23 cellular contexts compared by ENCODE assay signal in genomic region chr3:145882416-145882815, GRCh38.
A peak's percentile ranks its signal among the peaks of the same experiment; 100 is the strongest.
DNase-seq lines count a peak whose midpoint lies in the region; ATAC-seq and TF ChIP-seq lines count a peak whose summit lies in the region.
"Had no signal": no experiment of that assay in that cellular context is flagged by ENCODE, and none has a peak within 500 bp of the region (broad histone marks: within the 10 kb centered on the region; RNA-seq: fewer than 3 reads in every experiment).

No MANE protein-coding gene starts in this region.

- H3K36me3 Mint-ChIP-seq in GM23338 (ENCODE audit: low read depth): no peaks in the 10 kb centered on the region
- H3K36me3 Mint-ChIP-seq: CD14-positive monocyte had no signal

- no peak overlapping the region for H3K27ac Mint-ChIP-seq in GM23338
- H3K27ac Mint-ChIP-seq: CD14-positive monocyte had no signal

- no peaks in the 10 kb centered on the region for H4K20me1 ChIP-seq in GM23338 (replicated peaks; ENCODE audit: insufficient read depth)

- DNase-seq in AG08396 (ENCODE audit: low spot score) (peak; percentile 5), HT1080 (ENCODE audit: low read depth) (peak; percentile 26), astrocyte of the spinal cord (ENCODE audit: low read depth, low spot score) (peak; percentile 60), foreskin fibroblast (peak; percentile 8 to 73), DMS79 treated with DMSO at 0.1 percent for 48 hours (lab: John Stamatoyannopoulos, UW) (no peak), GM23338 (ENCODE audit: low spot score) (no peak), T1000 (lab: John Stamatoyannopoulos, UW) (no peak)
- no peak for DNase-seq in activated CD4-positive, alpha-beta T cell treated with anti-CD3 and anti-CD28 coated beads, Interleukin-2, amount 50 U/mL, for 48 hours
- DNase-seq: activated effector memory CD4-positive, alpha-beta T cell treated with anti-CD3 and anti-CD28 coated beads, Interleukin-2, amount 50 U/mL, for 16 hours; cerebellar nuclear complex; DMS 273 treated with DMSO at 0.1 percent for 48 hours; effector CD8-positive, alpha-beta T cell; heart right ventricle; left ventricle myocardium superior; NCI-H1092; NCI-H2029 treated with DMSO at 0.1 percent for 48 hours; psoas muscle; spleen had no signal

- no peak for ATAC-seq in GM23338
- ATAC-seq: GM12878, heart right ventricle, left ventricle myocardium superior, psoas muscle had no signal

- no peak overlapping the region for H3K4me3 Mint-ChIP-seq in GM23338
- H3K4me3 Mint-ChIP-seq: CD14-positive monocyte, neural crest cell had no signal

- H3K9me3 Mint-ChIP-seq in GM23338: no peaks in the 10 kb centered on the region
- H3K9me3 Mint-ChIP-seq: neural crest cell had no signal

- H2AFZ ChIP-seq in GM23338: no peak overlapping the region

- no peak overlapping the region for H3K4me3 ChIP-seq in astrocyte of the spinal cord (ENCODE audit: low read depth, low read length)
- H3K4me3 ChIP-seq in foreskin fibroblast (ENCODE audit: low read depth in 1 of 2, low read length in 2 of 2): no peak overlapping the region
- H3K4me3 ChIP-seq in GM23338: no peak overlapping the region
- H3K4me3 ChIP-seq: esophagus muscularis mucosa, GM12878, heart right ventricle, psoas muscle, SJSA1, spleen had no signal

- H3K9me2 ChIP-seq in GM23338 (ENCODE audit: insufficient read depth): no peaks in the 10 kb centered on the region

- no peak overlapping the region for H3K4me2 ChIP-seq in GM23338

- H3F3A ChIP-seq in GM23338 (replicated peaks; ENCODE audit: low read depth): no peaks in the 10 kb centered on the region

- no peaks in the 10 kb centered on the region for H3K4me1 Mint-ChIP-seq in GM23338
- H3K4me1 Mint-ChIP-seq: CD14-positive monocyte, neural crest cell had no signal

- H3K36me3 ChIP-seq in GM23338 (ENCODE audit: insufficient read depth): no peaks in the 10 kb centered on the region
- H3K36me3 ChIP-seq: esophagus muscularis mucosa, heart right ventricle, SJSA1, spleen had no signal

- H3K27me3 ChIP-seq in GM23338 (ENCODE audit: insufficient read depth): no peaks in the 10 kb centered on the region
- H3K27me3 ChIP-seq: esophagus muscularis mucosa, heart right ventricle, SJSA1, spleen had no signal

- H3K4me1 ChIP-seq in GM23338 (ENCODE audit: insufficient read depth): no peaks in the 10 kb centered on the region
- H3K4me1 ChIP-seq: heart right ventricle, psoas muscle, SJSA1, spleen had no signal

- in situ Hi-C loops in astrocyte of the spinal cord (cut with HindIII; ENCODE audit: low sequenced_read_pairs): no loop called here

- peaks cover 3% of the 10 kb centered on the region for H3K27me3 Mint-ChIP-seq in GM23338 (ENCODE audit: insufficient read depth, low read depth, poor library complexity)

- no peak overlapping the region for H3K27ac ChIP-seq in GM23338 (ENCODE audit: low read depth)
- H3K27ac ChIP-seq: esophagus muscularis mucosa, heart right ventricle, psoas muscle, SJSA1, spleen had no signal

- H3K79me2 ChIP-seq in GM23338 (replicated peaks; ENCODE audit: insufficient read depth): no peaks in the 10 kb centered on the region

- TF ChIP-seq CTCF in astrocyte of the spinal cord (IDR thresholded peaks at IDR 0.05; ENCODE audit: low read depth, low read length) (no peak), foreskin fibroblast (IDR thresholded peaks at IDR 0.05; ENCODE audit: low read depth, low read length) (no peak), GM23338 (conservative IDR thresholded peaks at IDR 0.05; ENCODE audit: low read depth in 2 of 2) (no peak)

TF ChIP-seq in GM23338, 12 proteins besides CTCF, POLR2A, EP300 and RAD21 (continues in another document):
- no peak for TF ChIP-seq STAT1 (IDR thresholded peaks at IDR 0.05; ENCODE audit: unreplicated experiment)
- no peak for TF ChIP-seq CREB1 (CRISPR knock-in tag; IDR thresholded peaks at IDR 0.05; ENCODE audit: low read depth)
- TF ChIP-seq ETS1 (IDR thresholded peaks at IDR 0.05): no peak
- no peak for TF ChIP-seq NANOG (IDR thresholded peaks at IDR 0.05; ENCODE audit: borderline replicate concordance)
- no peak for TF ChIP-seq EZH2 (IDR thresholded peaks at IDR 0.05; ENCODE audit: low read depth, unreplicated experiment)
- TF ChIP-seq ZNF331 (CRISPR knock-in tag; IDR thresholded peaks at IDR 0.05; ENCODE audit: low read depth): no peak
- no peak for TF ChIP-seq ZNF114 (CRISPR knock-in tag; IDR thresholded peaks at IDR 0.05)
- no peak for TF ChIP-seq JUNB (IDR thresholded peaks at IDR 0.05; ENCODE audit: unreplicated experiment)
- TF ChIP-seq POLR2AphosphoS5 (IDR thresholded peaks at IDR 0.05; ENCODE audit: low read depth): no peak
- TF ChIP-seq ZNF462 (CRISPR knock-in tag; IDR thresholded peaks at IDR 0.05): no peak
- TF ChIP-seq EZH2phosphoT487 (IDR thresholded peaks at IDR 0.05; ENCODE audit: unreplicated experiment): no peak

Comparison
In these comparisons a context has a peak if more than half of its experiments do, and no peak if none do; other contexts are left out.
1. DNase-seq: peak in AG08396 (single experiment), HT1080 (single experiment), astrocyte of the spinal cord (single experiment) and foreskin fibroblast (2 of 2); none in DMS79 treated with DMSO at 0.1 percent for 48 hours (single experiment), GM23338 (single experiment), T1000 (single experiment) and activated CD4-positive, alpha-beta T cell treated with anti-CD3 and anti-CD28 coated beads, Interleukin-2, amount 50 U/mL, for 48 hours (0 of 2).